Comparison of ENCODE assay signal across 9 cellular contexts in the genomic region with DNA sequence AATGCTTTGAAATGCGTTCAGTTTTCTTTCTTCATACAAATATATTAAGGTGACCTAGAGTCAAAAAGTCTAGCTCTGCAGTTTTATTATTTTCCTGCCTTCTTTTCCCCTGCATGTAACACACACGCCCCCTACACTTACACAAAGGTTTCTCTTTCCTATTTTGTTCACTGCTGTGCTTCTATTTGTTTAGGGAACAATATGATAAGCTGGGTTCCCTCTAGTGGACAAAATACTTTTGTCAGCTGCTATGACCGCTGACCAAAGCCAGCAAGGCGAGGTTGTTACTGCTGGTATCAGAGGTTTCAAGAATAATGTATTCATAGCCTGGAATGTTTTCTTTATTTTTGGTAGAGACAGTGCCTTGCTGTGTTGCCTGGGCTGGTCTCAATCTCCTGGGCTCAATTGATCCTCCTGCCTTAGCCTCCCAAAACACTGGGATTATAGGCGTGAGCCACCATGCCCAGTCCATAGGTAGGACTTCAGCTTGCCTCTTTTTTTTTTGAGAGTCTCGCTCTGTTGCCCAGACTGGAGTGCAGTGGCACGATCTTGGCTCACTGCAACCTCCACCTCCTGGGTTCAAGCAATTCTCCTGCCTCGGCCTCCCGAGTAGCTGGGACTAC.
DNase-seq lines count a peak whose midpoint lies in the region; ATAC-seq and FAIRE-seq lines count a peak whose summit lies in the region.
"Had no signal": no experiment of that assay in that cellular context is flagged by ENCODE, and none has a peak within 500 bp of the region (broad histone marks: within the 10 kb centered on the region; RNA-seq: fewer than 3 reads in every experiment).

No MANE protein-coding gene starts in this region.

- peak; percentile 98 for FAIRE-seq in HTR-8/SVneo (lab: Jason Lieb, UNC)

- DNase-seq in NCI-H1694 treated with DMSO at 0.1 percent for 48 hours (lab: John Stamatoyannopoulos, UW) (peak; percentile 9), NCI-H1694 (lab: John Stamatoyannopoulos, UW) (no peak), HTR-8/SVneo (ENCODE audit: insufficient read length, low spot score) (peak; percentile 98), RKO (ENCODE audit: low spot score) (peak; percentile 79), epidermal melanocyte (ENCODE audit: insufficient read length, low spot score) (peak; percentile 34), memory B cell (ENCODE audit: low spot score in 2 of 2) (no peak)
- no peak for DNase-seq in NK-92 treated with Interleukin-12 subunit alpha and Interleukin-12 subunit beta, amount 100 ng/mL, for 24 hours (lab: John Stamatoyannopoulos, UW)

- no peaks in the 10 kb centered on the region for H3K9me3 Mint-ChIP-seq in memory B cell
- H3K9me3 Mint-ChIP-seq: CD4-positive, CD25-positive, alpha-beta regulatory T cell had no signal

- H3K4me3 Mint-ChIP-seq in memory B cell: no peak overlapping the region
- H3K4me3 Mint-ChIP-seq: CD4-positive, CD25-positive, alpha-beta regulatory T cell had no signal

- peaks cover 7% of the 10 kb centered on the region for H3K36me3 Mint-ChIP-seq in memory B cell

- H3K27ac Mint-ChIP-seq in memory B cell: peak overlapping the region; percentile 12
- H3K27ac Mint-ChIP-seq: CD4-positive, CD25-positive, alpha-beta regulatory T cell had no signal

- no peaks in the 10 kb centered on the region for H3K4me1 Mint-ChIP-seq in memory B cell

- ATAC-seq in memory B cell (ENCODE audit: low read depth) (peak; percentile 29), HG03342 (IDR thresholded peaks at IDR 0.05; ENCODE audit: unreplicated experiment) (no peak)

- no peaks in the 10 kb centered on the region for H3K27me3 Mint-ChIP-seq in memory B cell
- H3K27me3 Mint-ChIP-seq: CD4-positive, CD25-positive, alpha-beta regulatory T cell had no signal

Comparison
In these comparisons a context has a peak if more than half of its experiments do, and no peak if none do; other contexts are left out.
1. DNase-seq: peak in NCI-H1694 treated with DMSO at 0.1 percent for 48 hours (single experiment), HTR-8/SVneo (single experiment), RKO (single experiment) and epidermal melanocyte (single experiment); none in NCI-H1694 (single experiment), memory B cell (0 of 2) and NK-92 treated with Interleukin-12 subunit alpha and Interleukin-12 subunit beta, amount 100 ng/mL, for 24 hours (single experiment).